In the genomic region with DNA sequence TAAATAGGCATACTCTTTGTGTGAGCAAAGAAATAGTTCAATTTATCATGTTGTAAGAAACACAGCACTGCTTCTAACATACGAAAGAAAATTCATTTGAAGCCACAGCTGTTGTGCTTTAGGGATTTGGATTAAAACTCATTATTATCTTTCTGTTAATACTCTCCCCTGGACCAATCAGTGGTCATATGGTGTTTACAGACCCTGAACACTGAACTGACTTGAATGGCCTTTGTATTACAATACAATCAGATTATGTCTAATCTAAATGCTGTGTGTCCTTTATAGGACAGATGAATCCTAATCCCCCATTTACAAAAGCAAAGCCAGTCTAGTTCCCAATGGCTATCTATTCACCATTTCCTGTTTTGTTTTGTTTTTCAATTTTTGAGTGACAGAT, we compare ENCODE assay signal across 23 cellular contexts. TPM values are rescaled to one million over a fixed set of nuclear protein-coding genes. Genes with fewer than 3 reads are reported as not detected.
DNase-seq lines count a peak whose midpoint lies in the region; ATAC-seq and TF ChIP-seq lines count a peak whose summit lies in the region.
"Had no signal": no experiment of that assay in that cellular context is flagged by ENCODE, and none has a peak within 500 bp of the region (broad histone marks: within the 10 kb centered on the region; RNA-seq: fewer than 3 reads in every experiment).

No MANE protein-coding gene starts in this region.

- no peaks in the 10 kb centered on the region for H3K36me3 ChIP-seq in cardiac muscle cell
- no peaks in the 10 kb centered on the region for H3K36me3 ChIP-seq in WERI-Rb-1
- H3K36me3 ChIP-seq in mesenchymal stem cell (ENCODE audit: control insufficient read depth in 1 of 2, insufficient read depth in 2 of 2, low read depth in 1 of 2, low read length in 2 of 2) = no peaks in the 10 kb centered on the region
- H3K36me3 ChIP-seq: BLaER1 had no signal

- no peak for ATAC-seq in left ventricle myocardium superior
- no peak for ATAC-seq in foreskin keratinocyte
- ATAC-seq: HCT116 had no signal

- H3K79me1 ChIP-seq in mesenchymal stem cell (replicated peaks; ENCODE audit: low read length, poor library complexity, severe bottlenecking) = no peaks in the 10 kb centered on the region

- no peak overlapping the region for H4K8ac ChIP-seq in mesenchymal stem cell (ENCODE audit: low read length)

- intact Hi-C loops in left ventricle myocardium superior (cut with micrococcal nuclease) = no loop called here

- no peak overlapping the region for H2BK15ac ChIP-seq in mesenchymal stem cell (ENCODE audit: low read depth, poor library complexity, severe bottlenecking)

- no peak overlapping the region for H2AFZ ChIP-seq in mesenchymal stem cell (ENCODE audit: low read depth, low read length)
- H2AFZ ChIP-seq: GM23248 had no signal

- H3K4me3 ChIP-seq in cardiac muscle cell = no peak overlapping the region
- no peak overlapping the region for H3K4me3 ChIP-seq in WERI-Rb-1 (ENCODE audit: low read depth, low read length)
- no peak overlapping the region for H3K4me3 ChIP-seq in mesenchymal stem cell (ENCODE audit: insufficient read depth in 1 of 2, low read depth in 1 of 2, low read length in 2 of 2)
- H3K4me3 ChIP-seq: BLaER1, GM12878, GM23248 had no signal

- H3K9me3 ChIP-seq in cardiac muscle cell (ENCODE audit: low read depth) = no peaks in the 10 kb centered on the region
- H3K9me3 ChIP-seq in WERI-Rb-1 (ENCODE audit: severe bottlenecking) = no peaks in the 10 kb centered on the region
- no peaks in the 10 kb centered on the region for H3K9me3 ChIP-seq in mesenchymal stem cell (ENCODE audit: control insufficient read depth, low read length)
- H3K9me3 ChIP-seq: BLaER1 had no signal

- no peak overlapping the region for H3K23ac ChIP-seq in mesenchymal stem cell (ENCODE audit: low read length in 2 of 2)

- H2BK12ac ChIP-seq in mesenchymal stem cell (ENCODE audit: low read length in 2 of 2) = no peak overlapping the region

- H3K27me3 ChIP-seq in cardiac muscle cell (no peaks in the 10 kb centered on the region), WERI-Rb-1 (ENCODE audit: insufficient read depth, low read depth, severe bottlenecking) (no peaks in the 10 kb centered on the region), mesenchymal stem cell (ENCODE audit: control insufficient read depth in 1 of 2, insufficient read depth in 1 of 2, low read length in 2 of 2) (no peaks in the 10 kb centered on the region), foreskin keratinocyte (no peaks in the 10 kb centered on the region)
- H3K27me3 ChIP-seq: BLaER1 had no signal

- H3K4me2 ChIP-seq in mesenchymal stem cell (ENCODE audit: low read length, poor library complexity, severe bottlenecking) = no peak overlapping the region
- H3K4me2 ChIP-seq: BLaER1 had no signal

- H3K27ac ChIP-seq in cardiac muscle cell = peak overlapping the region; percentile 13
- H3K27ac ChIP-seq in WERI-Rb-1 = peak overlapping the region; percentile 76
- no peak overlapping the region for H3K27ac ChIP-seq in mesenchymal stem cell (ENCODE audit: low read length, poor library complexity, severe bottlenecking)
- no peak overlapping the region for H3K27ac ChIP-seq in foreskin keratinocyte
- H3K27ac ChIP-seq: BLaER1, GM23248 had no signal

- no peak overlapping the region for H3K18ac ChIP-seq in mesenchymal stem cell (ENCODE audit: low read depth in 1 of 2, low read length in 2 of 2)

- no peak overlapping the region for H2AK5ac ChIP-seq in mesenchymal stem cell (ENCODE audit: low read length, severe bottlenecking)

- DNase-seq in cardiac muscle cell (ENCODE audit: low read depth in 1 of 2, low spot score in 1 of 2) (no peak), left ventricle myocardium superior (no peak), NCI-H524 treated with DMSO at 0.1 percent for 48 hours (lab: John Stamatoyannopoulos, UW) (peak; percentile 72), WERI-Rb-1 (peak; percentile 17), SHP77 treated with DMSO at 0.1 percent for 48 hours (lab: John Stamatoyannopoulos, UW) (no peak), NCI-H2029 treated with DMSO at 0.1 percent for 48 hours (lab: John Stamatoyannopoulos, UW) (no peak), mesenchymal stem cell (no peak), foreskin keratinocyte (no peak)
- DNase-seq: 8988T; CD4-positive, alpha-beta memory T cell; DMS 273 treated with DMSO at 0.1 percent for 48 hours; DMS53; DND-41; GM23248; HFFc6 had no signal

- H2BK120ac ChIP-seq in mesenchymal stem cell (ENCODE audit: low read depth, low read length) = no peak overlapping the region

- no peak overlapping the region for H3K14ac ChIP-seq in mesenchymal stem cell (ENCODE audit: low read length in 2 of 2)

- WGBS in mesenchymal stem cell = no CpG with 5 or more reads among the region's 1 CpG

- H3K4me1 ChIP-seq in cardiac muscle cell (ENCODE audit: low read depth) (peaks cover 37% of the 10 kb centered on the region), mesenchymal stem cell (ENCODE audit: control insufficient read depth, insufficient read depth, low read depth, low read length) (no peaks in the 10 kb centered on the region), foreskin keratinocyte (no peaks in the 10 kb centered on the region)
- H3K4me1 ChIP-seq: BLaER1 had no signal

- TF ChIP-seq CTCF in cardiac muscle cell (IDR thresholded peaks at IDR 0.05; ENCODE audit: low read depth, low read length) (no peak), WERI-Rb-1 (IDR thresholded peaks at IDR 0.05; ENCODE audit: low read depth, low read length) (no peak), foreskin keratinocyte (conservative IDR thresholded peaks at IDR 0.05) (no peak)

- no peak overlapping the region for H2BK5ac ChIP-seq in mesenchymal stem cell (ENCODE audit: low read depth, low read length, poor library complexity, severe bottlenecking)

- H3K4ac ChIP-seq in mesenchymal stem cell (ENCODE audit: low read depth in 1 of 2, low read length in 2 of 2) = no peak overlapping the region

- H4K91ac ChIP-seq in mesenchymal stem cell (ENCODE audit: low read length) = no peak overlapping the region

- H3K9ac ChIP-seq in mesenchymal stem cell (ENCODE audit: low read length) = no peak overlapping the region
- H3K9ac ChIP-seq: BLaER1, GM23248 had no signal

RNA-seq across cellular contexts. Expression of a gene that starts 36.5 kb away (rescaled TPM):
- total RNA-seq in cardiac muscle cell = 2.7 and 3.0 TPM in 2 replicates
- polyA plus RNA-seq in cardiac muscle cell = 8.2 TPM in 2 replicates
- total RNA-seq in left ventricle myocardium superior = 4.1 TPM
- polyA plus RNA-seq in mesenchymal stem cell (2013, experiment 1 of 2) = not detected
- not detected for polyA plus RNA-seq in mesenchymal stem cell (2013, experiment 2 of 2)
- 0.42 and 0.44 TPM in 2 replicates for total RNA-seq in foreskin keratinocyte
- 0.52 and 0.57 TPM in 2 replicates for polyA plus RNA-seq in foreskin keratinocyte
- total RNA-seq: A673; CD4-positive, alpha-beta memory T cell; G401; GM12878; GM23248; HT-29 had no signal
- polyA plus RNA-seq: AG04450; CD14-positive monocyte; CD4-positive, alpha-beta memory T cell; GM12878 had no signal

Comparison
In these comparisons a context has a peak if more than half of its experiments do, and no peak if none do; other contexts are left out.
1. DNase-seq: peak in NCI-H524 treated with DMSO at 0.1 percent for 48 hours (single experiment) and WERI-Rb-1 (single experiment); none in cardiac muscle cell (0 of 2), left ventricle myocardium superior (single experiment), SHP77 treated with DMSO at 0.1 percent for 48 hours (single experiment), NCI-H2029 treated with DMSO at 0.1 percent for 48 hours (single experiment), mesenchymal stem cell (single experiment) and foreskin keratinocyte (0 of 2).
2. H3K27ac ChIP-seq: peak in cardiac muscle cell (single experiment) and WERI-Rb-1 (single experiment); none in mesenchymal stem cell (single experiment) and foreskin keratinocyte (single experiment).